Comparison of ENCODE assay signal across 22 cellular contexts in genomic region chr4:19159874-19160273, GRCh38.
"Had no signal": no experiment of that assay in that cellular context is flagged by ENCODE, and none has a peak within 500 bp of the region (broad histone marks: within the 10 kb centered on the region; RNA-seq: fewer than 3 reads in every experiment).

No MANE protein-coding gene starts in this region.

- DNase-seq: IMR-90, Karpas-422, KG1, MG63, NCI-H1092 treated with DMSO at 0.1 percent for 48 hours, NCI-H1436, NCI-H187, NCI-H2029, NCI-H2081 treated with DMSO at 0.1 percent for 48 hours, NCI-H2171, NCI-H226, NCI-H446, NCI-H510A, NCI-H524 treated with DMSO at 0.1 percent for 48 hours, NCI-H69, NCI-H774, PC-3, SHP77, SK-N-SH had no signal

- ATAC-seq: HepG2, Panc1, PC-3 had no signal

- H3K27ac ChIP-seq: RWPE1 had no signal

- H3K27me3 ChIP-seq: MG63 had no signal

- H3K4me3 ChIP-seq: MG63 had no signal

- H3K9me3 ChIP-seq: MG63 had no signal

- H3K36me3 ChIP-seq: MG63 had no signal
